In the genomic region with DNA sequence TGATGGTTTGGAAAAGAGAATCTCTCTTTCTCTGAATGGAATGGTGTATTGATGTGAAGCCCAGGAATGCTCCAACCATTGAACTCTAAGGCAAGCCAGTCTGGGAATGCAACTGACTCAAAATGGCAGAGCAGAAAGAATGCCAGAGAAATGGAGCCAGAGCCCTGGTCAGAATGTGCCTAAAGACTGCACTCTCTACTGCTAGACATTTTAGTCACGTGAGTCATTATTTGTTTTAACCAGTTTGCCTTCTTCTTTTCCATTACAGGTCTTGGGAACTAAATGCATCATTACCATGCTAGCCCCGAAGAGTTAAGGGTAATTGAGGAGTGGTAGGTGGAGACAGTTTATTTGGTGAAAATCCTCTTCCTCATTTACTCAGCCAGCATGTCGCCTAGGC, we compare ENCODE assay signal across 1 cellular context.
TF ChIP-seq lines count a peak whose summit lies in the region.

No MANE protein-coding gene starts in this region.

TF ChIP-seq in HepG2, 621 proteins besides CTCF, POLR2A, EP300 and RAD21 (continued from another document):
- TF ChIP-seq, protein P1, sequence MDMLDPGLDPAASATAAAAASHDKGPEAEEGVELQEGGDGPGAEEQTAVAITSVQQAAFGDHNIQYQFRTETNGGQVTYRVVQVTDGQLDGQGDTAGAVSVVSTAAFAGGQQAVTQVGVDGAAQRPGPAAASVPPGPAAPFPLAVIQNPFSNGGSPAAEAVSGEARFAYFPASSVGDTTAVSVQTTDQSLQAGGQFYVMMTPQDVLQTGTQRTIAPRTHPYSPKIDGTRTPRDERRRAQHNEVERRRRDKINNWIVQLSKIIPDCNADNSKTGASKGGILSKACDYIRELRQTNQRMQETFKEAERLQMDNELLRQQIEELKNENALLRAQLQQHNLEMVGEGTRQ (IDR thresholded peaks at IDR 0.05; ENCODE audit: low read depth, low read length) = no peak
- TF ChIP-seq, protein P1 (CRISPR knock-in tag; IDR thresholded peaks at IDR 0.05; ENCODE audit: borderline replicate concordance) = no peak
- TF ChIP-seq SRSF4 (IDR thresholded peaks at IDR 0.05; ENCODE audit: low read depth, low read length, poor library complexity, severe bottlenecking) = no peak
- TF ChIP-seq ATM (IDR thresholded peaks at IDR 0.05; ENCODE audit: borderline replicate concordance) = no peak
- TF ChIP-seq GATAD2A (CRISPR knock-in tag; IDR thresholded peaks at IDR 0.05) = no peak
